Comparison of ENCODE assay signal across 32 cellular contexts in the genomic region with DNA sequence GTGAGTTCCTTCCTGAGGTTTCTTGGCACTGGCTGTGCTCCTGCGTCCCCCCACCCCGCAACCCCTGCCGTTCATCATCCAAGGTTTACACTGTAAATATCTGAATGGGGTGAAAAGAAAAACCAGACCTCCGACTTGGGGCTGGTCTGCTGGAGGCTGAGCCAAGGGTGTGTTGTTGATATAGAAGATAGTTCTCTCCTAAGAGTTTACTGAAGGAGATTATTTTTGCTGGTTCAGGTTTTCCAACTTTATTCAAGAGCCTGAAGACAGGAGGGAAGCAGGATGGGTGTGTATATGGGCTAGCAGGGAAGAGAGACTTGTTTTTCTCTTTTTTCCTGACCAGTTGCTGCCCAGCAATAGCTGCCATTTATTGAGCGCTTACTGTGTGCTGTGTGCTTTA.
"Had no signal": no experiment of that assay in that cellular context is flagged by ENCODE, and none has a peak within 500 bp of the region (broad histone marks: within the 10 kb centered on the region; RNA-seq: fewer than 3 reads in every experiment).

No MANE protein-coding gene starts in this region.

- H3K36me3 Mint-ChIP-seq: activated naive CD4-positive, alpha-beta T cell treated with anti-CD3 and anti-CD28 coated beads, Interleukin-2, amount 50 U/mL, for 72 hours; brain had no signal

- H3K4me3 ChIP-seq: adrenal gland, MG63, Peyer's patch, SJSA1 had no signal

- H3K27ac Mint-ChIP-seq: activated CD4-positive, alpha-beta T cell treated with anti-CD3 and anti-CD28 coated beads, Interleukin-2, amount 10 ng/mL, durations not matched to agents 24 days and 14 days; activated CD8-positive, alpha-beta T cell treated with anti-CD3 and anti-CD28 coated beads, Interleukin-2, amount 10 ng/mL, durations not matched to agents 7 days and 5 days; activated naive CD4-positive, alpha-beta T cell treated with anti-CD3 and anti-CD28 coated beads for 36 hours; activated naive CD4-positive, alpha-beta T cell treated with anti-CD3 and anti-CD28 coated beads, Interleukin-2, amount 50 U/mL, for 72 hours; activated T-cell treated with anti-CD3 and anti-CD28 coated beads, Interleukin-2, amount 50 U/mL, for 24 hours; activated T-helper 2 cell treated with anti-CD3 and anti-CD28 coated beads, Interferon-gamma antibody, Interleukin-2, Interleukin-4, amounts not matched to agents 10 μg/mL and 5 μg/mL and 100 μg/mL, durations not matched to agents 14 hours and 24 hours and 36 hours; T-helper 1 cell treated with Interleukin-12 subunit alpha and Interleukin-12 subunit beta and Interleukin-4 antibody, amounts not matched to agents 30 μg/mL and 1 μg/mL, for 36 hours; T-helper 2 cell treated with Interferon-gamma antibody and Interleukin-4, amounts not matched to agents 5 μg/mL and 100 μg/mL, for 36 hours had no signal

- H3K27ac ChIP-seq: adrenal gland, Peyer's patch, SJSA1 had no signal

- DNase-seq: activated CD4-positive, alpha-beta T cell treated with anti-CD3 and anti-CD28 coated beads, Interleukin-2, amount 10 ng/mL, durations not matched to agents 24 days and 14 days; activated CD4-positive, alpha-beta T cell treated with anti-CD3 and anti-CD28 coated beads, Interleukin-2, amount 50 U/mL, for 4 hours; activated CD8-positive, alpha-beta T cell treated with anti-CD3 and anti-CD28 coated beads, Interleukin-2, amount 10 ng/mL, durations not matched to agents 7 days and 5 days; activated gamma-delta T cell; activated naive CD4-positive, alpha-beta T cell treated with anti-CD3 and anti-CD28 coated beads for 36 hours; activated T-cell treated with anti-CD3 and anti-CD28 coated beads, Interleukin-2, amount 50 U/mL, for 24 hours; adrenal gland; Kasumi-1; KG1; MG63; NCI-H1092; NCI-H1436 treated with DMSO at 0.1 percent for 48 hours; NCI-H187; NCI-H2029 treated with DMSO at 0.1 percent for 48 hours; NCI-H2107; NCI-H2171; NCI-H510A; NCI-H526; NCI-H748 treated with DMSO at 0.1 percent for 48 hours; NK-92 treated with Interleukin-12 subunit alpha and Interleukin-12 subunit beta, amount 100 ng/mL, for 24 hours; PC-3; Peyer's patch; RPMI8226; SHP77 treated with DMSO at 0.1 percent for 48 hours; SK-N-SH had no signal

- H3K4me1 ChIP-seq: adrenal gland, Peyer's patch, SJSA1 had no signal

- H3K9me2 ChIP-seq: SK-N-SH had no signal

- H3K9ac ChIP-seq: SK-N-SH had no signal

- H3K4me3 Mint-ChIP-seq: activated CD4-positive, alpha-beta T cell treated with anti-CD3 and anti-CD28 coated beads, Interleukin-2, amount 10 ng/mL, durations not matched to agents 24 days and 14 days; activated CD8-positive, alpha-beta T cell treated with anti-CD3 and anti-CD28 coated beads, Interleukin-2, amount 10 ng/mL, durations not matched to agents 7 days and 5 days; activated naive CD4-positive, alpha-beta T cell treated with anti-CD3 and anti-CD28 coated beads for 36 hours; activated T-cell treated with anti-CD3 and anti-CD28 coated beads, Interleukin-2, amount 50 U/mL, for 24 hours; brain; T-helper 1 cell treated with Interleukin-12 subunit alpha and Interleukin-12 subunit beta and Interleukin-4 antibody, amounts not matched to agents 30 μg/mL and 1 μg/mL, for 36 hours; T-helper 2 cell treated with Interferon-gamma antibody and Interleukin-4, amounts not matched to agents 5 μg/mL and 100 μg/mL, for 36 hours had no signal

- H3K27me3 ChIP-seq: MG63, Peyer's patch, SJSA1 had no signal

- H3K4me1 Mint-ChIP-seq: activated CD4-positive, alpha-beta T cell treated with anti-CD3 and anti-CD28 coated beads, Interleukin-2, amount 10 ng/mL, durations not matched to agents 24 days and 14 days; brain had no signal

- H3K36me3 ChIP-seq: adrenal gland, MG63, Peyer's patch, SJSA1 had no signal

- H3K9me3 Mint-ChIP-seq: activated CD4-positive, alpha-beta T cell treated with anti-CD3 and anti-CD28 coated beads, Interleukin-2, amount 10 ng/mL, durations not matched to agents 24 days and 14 days; activated naive CD4-positive, alpha-beta T cell treated with anti-CD3 and anti-CD28 coated beads for 36 hours; activated naive CD4-positive, alpha-beta T cell treated with anti-CD3 and anti-CD28 coated beads, Interleukin-2, amount 50 U/mL, for 72 hours; activated T-cell treated with anti-CD3 and anti-CD28 coated beads, Interleukin-2, amount 50 U/mL, for 24 hours; activated T-helper 2 cell treated with anti-CD3 and anti-CD28 coated beads, Interferon-gamma antibody, Interleukin-2, Interleukin-4, amounts not matched to agents 10 μg/mL and 5 μg/mL and 100 μg/mL, durations not matched to agents 14 hours and 24 hours and 36 hours; brain; T-helper 1 cell treated with Interleukin-12 subunit alpha and Interleukin-12 subunit beta and Interleukin-4 antibody, amounts not matched to agents 30 μg/mL and 1 μg/mL, for 36 hours; T-helper 2 cell treated with Interferon-gamma antibody and Interleukin-4, amounts not matched to agents 5 μg/mL and 100 μg/mL, for 36 hours had no signal

- H3K9me3 ChIP-seq: adrenal gland, MG63, Peyer's patch, SJSA1, SK-N-SH had no signal

- H3K4me2 ChIP-seq: SK-N-SH had no signal

- FAIRE-seq: TTC549 had no signal
